8 cellular contexts compared by ENCODE assay signal in the genomic region with DNA sequence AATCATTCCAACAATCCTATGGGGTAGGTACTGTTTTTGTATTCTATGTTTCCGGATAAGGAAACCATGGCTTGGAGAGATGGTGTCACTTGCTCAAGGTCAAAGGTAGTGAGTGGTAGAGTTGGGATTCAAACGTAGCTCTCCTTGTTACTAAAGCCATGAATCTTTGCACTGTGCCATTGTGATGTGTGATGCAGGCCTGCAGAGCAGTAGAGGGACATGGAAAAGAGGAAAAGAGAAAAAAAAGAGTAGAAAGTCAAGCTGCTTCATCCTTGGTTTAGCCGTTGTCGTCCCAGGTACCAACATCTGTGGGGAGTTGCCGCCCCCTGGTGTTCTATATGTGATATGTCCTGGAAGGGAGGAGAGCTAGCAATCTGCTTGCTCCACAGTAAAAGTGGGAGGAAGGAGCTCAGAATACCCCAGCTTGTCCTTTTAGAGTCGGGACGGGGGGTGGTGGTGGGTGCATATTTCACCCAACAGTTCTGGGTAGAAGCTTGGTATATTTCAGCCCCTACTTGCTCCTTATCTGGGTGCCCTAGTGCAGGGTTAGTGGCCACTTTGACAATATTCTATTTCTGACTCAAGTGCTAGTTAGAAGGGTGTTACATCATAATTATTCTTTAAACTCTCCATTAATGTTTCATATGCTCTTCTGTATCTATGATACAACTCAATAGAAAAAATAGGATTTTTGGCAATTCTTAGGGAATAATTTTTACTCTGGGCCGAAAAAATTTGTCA.
DNase-seq lines count a peak whose midpoint lies in the region; ATAC-seq and TF ChIP-seq lines count a peak whose summit lies in the region.

No MANE protein-coding gene starts in this region.

- no peaks in the 10 kb centered on the region for H3K9me3 ChIP-seq in lower lobe of right lung

- H3K4me3 Mint-ChIP-seq in CD14-positive monocyte (no peak overlapping the region), HFFc6 (no peak overlapping the region)

- H3K27me3 ChIP-seq in lower lobe of right lung (ENCODE audit: low read depth), result no peaks in the 10 kb centered on the region

- no peak overlapping the region for H3K4me3 ChIP-seq in lower lobe of right lung

- intact Hi-C loops in CD14-positive monocyte (cut with micrococcal nuclease) (loop anchor here (1.0 to 5.0 kb wide), 3 partner anchors 160 to 296 kb away; no protein-coding TSS in a partner anchor), lower lobe of right lung (cut with DNase I) (loop anchor here (5.0 kb wide), 1 partner anchor 161 kb away; no protein-coding TSS in a partner anchor)

- peak; percentile 89 to 93 for ATAC-seq in lower lobe of right lung
- no peak for ATAC-seq in GM19351 (IDR thresholded peaks at IDR 0.05; ENCODE audit: unreplicated experiment)

- H3K27ac ChIP-seq in lower lobe of right lung, result no peak overlapping the region

- H3K4me1 Mint-ChIP-seq in CD14-positive monocyte (peaks cover 23% of the 10 kb centered on the region), HFFc6 (ENCODE audit: low read depth) (peaks cover 11% of the 10 kb centered on the region)

- no peaks in the 10 kb centered on the region for H3K36me3 Mint-ChIP-seq in CD14-positive monocyte
- H3K36me3 Mint-ChIP-seq in HFFc6 (ENCODE audit: low read depth), result no peaks in the 10 kb centered on the region

- peak; percentile 90 for TF ChIP-seq CTCF in CD14-positive monocyte (IDR thresholded peaks at IDR 0.05)
- TF ChIP-seq CTCF in HFFc6 (IDR thresholded peaks at IDR 0.05), result peak; percentile 93
- TF ChIP-seq CTCF in lower lobe of right lung (IDR thresholded peaks at IDR 0.05), result peak; percentile 85

- H3K4me1 ChIP-seq in lower lobe of right lung, result no peaks in the 10 kb centered on the region

- H3K27ac Mint-ChIP-seq in CD14-positive monocyte (no peak overlapping the region), HFFc6 (no peak overlapping the region; the same call in 1 of the 2 replicates)

- peaks cover 9 to 11% (median 10%) of the 10 kb centered on the region in 3 donors for H3K27me3 Mint-ChIP-seq in CD14-positive monocyte (ENCODE audit: low read depth in 3 of 3)
- peaks cover 1% of the 10 kb centered on the region for H3K27me3 Mint-ChIP-seq in HFFc6 (ENCODE audit: insufficient read depth)

- no peaks in the 10 kb centered on the region for H3K36me3 ChIP-seq in lower lobe of right lung

- no peaks in the 10 kb centered on the region for H3K9me3 Mint-ChIP-seq in CD14-positive monocyte
- no peaks in the 10 kb centered on the region for H3K9me3 Mint-ChIP-seq in HFFc6

- DNase-seq in CD14-positive monocyte (ENCODE audit: low spot score), result peak; percentile 67
- DNase-seq in HFFc6, result peak; percentile 55
- peak; percentile 83 for DNase-seq in NCI-H774 (lab: John Stamatoyannopoulos, UW)
- peak; percentile 70 to 73 for DNase-seq in activated CD4-positive, alpha-beta T cell treated with anti-CD3 and anti-CD28 coated beads, Interleukin-2, amount 50 U/mL, for 4 hours
- DNase-seq in ecto neural progenitor cell (ENCODE audit: low spot score), result peak; percentile 83
- DNase-seq in lower lobe of right lung, result peak; percentile 73
- DNase-seq in stimulated activated CD8-positive, alpha-beta memory T cell treated with anti-CD3 and anti-CD28 coated beads, Interleukin-12 subunit alpha, Interleukin-12 subunit beta, amount 100 ng/mL, for 24 hours (ENCODE audit: extremely low read depth), result peak; percentile 34
